ENCODE assay signal across 9 cellular contexts in the genomic region with DNA sequence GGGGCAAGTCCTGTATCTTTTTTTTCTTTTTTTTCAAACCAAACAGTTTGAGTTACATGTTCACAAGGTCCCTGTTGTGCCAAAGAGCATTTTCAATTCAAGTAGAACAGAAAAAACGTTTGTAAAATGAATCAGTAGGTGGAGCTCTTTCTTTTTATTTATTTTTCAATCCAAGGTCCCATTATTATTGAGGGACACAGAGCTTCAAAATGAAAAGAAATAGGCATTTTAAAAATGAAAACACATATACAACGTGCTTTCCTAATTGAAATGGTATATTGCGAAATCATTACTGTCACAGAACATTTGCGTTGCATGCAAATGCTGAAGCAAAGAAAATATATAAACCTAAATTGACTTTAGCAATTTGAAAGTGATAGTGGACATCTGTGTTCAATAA.
DNase-seq lines count a peak whose midpoint lies in the region; ATAC-seq and TF ChIP-seq lines count a peak whose summit lies in the region.
"Had no signal": no experiment of that assay in that cellular context is flagged by ENCODE, and none has a peak within 500 bp of the region (broad histone marks: within the 10 kb centered on the region; RNA-seq: fewer than 3 reads in every experiment).

No MANE protein-coding gene starts in this region.

- peak; percentile 43 for ATAC-seq in left lung

- H3K4me1 ChIP-seq in left lung: peaks cover 0 to 4% of the 10 kb centered on the region in 2 donors

- no peaks in the 10 kb centered on the region for H3K9me3 ChIP-seq in left lung

- intact Hi-C loops in left lung (cut with DNase I): no loop called here

- H3K36me3 ChIP-seq in left lung: no peaks in the 10 kb centered on the region
- H3K36me3 ChIP-seq in brain microvascular endothelial cell (replicated peaks): no peaks in the 10 kb centered on the region

- in situ Hi-C loops in brain microvascular endothelial cell (cut with HindIII; ENCODE audit: low pct_ligation_motif_present, low sequenced_read_pairs): no loop called here

- H3K4me3 ChIP-seq in left lung (no peak overlapping the region), brain microvascular endothelial cell (ENCODE audit: low read depth, low read length) (no peak overlapping the region)

- H3K27ac ChIP-seq in left lung (no peak overlapping the region), brain microvascular endothelial cell (no peak overlapping the region)

- H3K27me3 ChIP-seq in left lung: no peaks in the 10 kb centered on the region
- no peaks in the 10 kb centered on the region for H3K27me3 ChIP-seq in brain microvascular endothelial cell (replicated peaks)

- peak in 1 of 2 donors; percentile 27 for TF ChIP-seq CTCF in left lung (IDR thresholded peaks at IDR 0.05)
- no peak for TF ChIP-seq CTCF in brain microvascular endothelial cell (IDR thresholded peaks at IDR 0.05; ENCODE audit: low read depth, low read length, missing control alignments)

- DNase-seq in COLO829 (ENCODE audit: low spot score): peak; percentile 3
- DNase-seq in M059J (ENCODE audit: low read depth): peak; percentile 65
- DNase-seq in amniotic epithelial cell (ENCODE audit: low read depth): peak; percentile 21
- DNase-seq in left lung: no peak
- no peak for DNase-seq in brain microvascular endothelial cell
- DNase-seq in effector CD4-positive, alpha-beta T cell: no peak
- DNase-seq in Ammon's horn (ENCODE audit: low spot score): no peak
- DNase-seq in foreskin melanocyte: no peak
- DNase-seq: activated effector memory CD4-positive, alpha-beta T cell treated with Interleukin-2 at 50 U/mL for 16 hours had no signal

Comparison
In these comparisons a context has a peak if more than half of its experiments do, and no peak if none do; other contexts are left out.
1. DNase-seq: peak in COLO829 (single experiment), M059J (single experiment) and amniotic epithelial cell (single experiment); none in left lung (0 of 2), brain microvascular endothelial cell (single experiment), effector CD4-positive, alpha-beta T cell (single experiment), Ammon's horn (single experiment) and foreskin melanocyte (single experiment).